In the genomic region with DNA sequence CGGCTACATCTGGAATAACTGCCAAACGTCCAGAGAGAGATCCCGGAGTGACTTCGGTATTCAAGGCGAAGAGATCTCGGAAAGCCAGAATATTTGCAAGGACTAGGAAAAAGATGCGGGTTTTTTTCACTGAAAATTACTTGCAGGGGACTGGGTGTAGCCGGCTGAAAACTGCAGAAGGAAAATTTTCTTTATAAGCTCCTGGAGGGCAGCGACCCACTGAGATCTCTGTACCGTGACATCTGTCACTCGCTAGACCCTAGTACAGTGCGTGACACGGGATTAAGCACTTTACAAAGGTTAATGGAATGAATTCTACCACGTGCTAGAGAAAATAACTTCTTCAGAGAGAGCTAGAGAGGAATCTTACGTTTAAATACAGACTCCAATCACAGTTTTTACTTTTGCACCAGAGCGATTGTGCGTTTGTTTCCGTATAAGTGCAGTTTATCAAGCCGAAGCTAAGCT, we compare ENCODE assay signal across 1 cellular context.
TF ChIP-seq lines count a peak whose summit lies in the region.

No MANE protein-coding gene starts in this region.

TF ChIP-seq in GM12878, 131 proteins besides CTCF, POLR2A, EP300 and RAD21 (continued from another document):
- TF ChIP-seq, protein P1, sequence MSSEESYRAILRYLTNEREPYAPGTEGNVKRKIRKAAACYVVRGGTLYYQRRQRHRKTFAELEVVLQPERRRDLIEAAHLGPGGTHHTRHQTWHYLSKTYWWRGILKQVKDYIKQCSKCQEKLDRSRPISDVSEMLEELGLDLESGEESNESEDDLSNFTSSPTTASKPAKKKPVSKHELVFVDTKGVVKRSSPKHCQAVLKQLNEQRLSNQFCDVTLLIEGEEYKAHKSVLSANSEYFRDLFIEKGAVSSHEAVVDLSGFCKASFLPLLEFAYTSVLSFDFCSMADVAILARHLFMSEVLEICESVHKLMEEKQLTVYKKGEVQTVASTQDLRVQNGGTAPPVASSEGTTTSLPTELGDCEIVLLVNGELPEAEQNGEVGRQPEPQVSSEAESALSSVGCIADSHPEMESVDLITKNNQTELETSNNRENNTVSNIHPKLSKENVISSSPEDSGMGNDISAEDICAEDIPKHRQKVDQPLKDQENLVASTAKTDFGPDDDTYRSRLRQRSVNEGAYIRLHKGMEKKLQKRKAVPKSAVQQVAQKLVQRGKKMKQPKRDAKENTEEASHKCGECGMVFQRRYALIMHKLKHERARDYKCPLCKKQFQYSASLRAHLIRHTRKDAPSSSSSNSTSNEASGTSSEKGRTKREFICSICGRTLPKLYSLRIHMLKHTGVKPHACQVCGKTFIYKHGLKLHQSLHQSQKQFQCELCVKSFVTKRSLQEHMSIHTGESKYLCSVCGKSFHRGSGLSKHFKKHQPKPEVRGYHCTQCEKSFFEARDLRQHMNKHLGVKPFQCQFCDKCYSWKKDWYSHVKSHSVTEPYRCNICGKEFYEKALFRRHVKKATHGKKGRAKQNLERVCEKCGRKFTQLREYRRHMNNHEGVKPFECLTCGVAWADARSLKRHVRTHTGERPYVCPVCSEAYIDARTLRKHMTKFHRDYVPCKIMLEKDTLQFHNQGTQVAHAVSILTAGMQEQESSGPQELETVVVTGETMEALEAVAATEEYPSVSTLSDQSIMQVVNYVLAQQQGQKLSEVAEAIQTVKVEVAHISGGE (CRISPR knock-in tag; IDR thresholded peaks at IDR 0.05) = no peak
- TF ChIP-seq ZNF274 (IDR thresholded peaks at IDR 0.05; ENCODE audit: insufficient read depth, insufficient read length) (no peak), CHD1 (IDR thresholded peaks at IDR 0.05; ENCODE audit: low read depth, low read length) (no peak), TCF7 (IDR thresholded peaks at IDR 0.05; ENCODE audit: borderline replicate concordance) (no peak), SUZ12 (IDR thresholded peaks at IDR 0.05; ENCODE audit: unreplicated experiment) (no peak), CREB1 (IDR thresholded peaks at IDR 0.05; ENCODE audit: low read depth) (no peak)
